In the genomic region with DNA sequence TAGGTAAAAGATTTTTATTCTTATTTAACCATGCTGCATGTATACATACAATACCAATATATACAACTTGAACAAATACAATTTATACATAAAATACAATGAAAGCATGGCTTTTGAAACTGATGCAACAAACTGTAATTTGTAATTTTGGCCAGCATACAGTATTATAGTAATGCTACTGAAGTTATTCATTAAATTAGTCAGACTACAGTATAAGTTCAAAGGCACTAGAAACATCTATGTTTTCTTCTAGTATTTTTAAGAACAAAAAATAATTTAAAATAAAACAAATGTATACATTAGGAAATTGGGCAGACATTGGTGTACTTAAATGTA, we compare ENCODE assay signal across 1 cellular context.
TF ChIP-seq lines count a peak whose summit lies in the region.

No MANE protein-coding gene starts in this region.

TF ChIP-seq in GM12878, 131 proteins besides CTCF, POLR2A, EP300 and RAD21:
- TF ChIP-seq MTA2 (IDR thresholded peaks at IDR 0.05; ENCODE audit: low read depth) (0 out of 2 replicates have a peak, but pooled peaks have one; percentile 2), RBBP5 (conservative IDR thresholded peaks at IDR 0.05) (no peak), SRF (IDR thresholded peaks at IDR 0.05; ENCODE audit: low read depth in 2 of 2, low read length in 2 of 2) (no peak), BCL11A (IDR thresholded peaks at IDR 0.05; ENCODE audit: low read depth, low read length) (no peak)
